ENCODE assay signal across 1 cellular context in genomic region chr1:11908139-11909021, GRCh38.
A peak's percentile ranks its signal among the peaks of the same experiment; 100 is the strongest.
TF ChIP-seq lines count a peak whose summit lies in the region.

No MANE protein-coding gene starts in this region.

TF ChIP-seq in K562, 482 proteins besides CTCF, POLR2A, EP300 and RAD21 (continued from another document and continues in another):
- peak; percentile 89 for TF ChIP-seq ARID4B (CRISPR knock-in tag; IDR thresholded peaks at IDR 0.05)
- peak; percentile 2 for TF ChIP-seq ZNF12 (CRISPR knock-in tag; IDR thresholded peaks at IDR 0.05)
- TF ChIP-seq HLTF (IDR thresholded peaks at IDR 0.05): peak; percentile 83; the same call in 1 of the 2 replicates
- TF ChIP-seq E4F1 (CRISPR knock-in tag; IDR thresholded peaks at IDR 0.05; ENCODE audit: borderline replicate concordance): peak; percentile 91
- TF ChIP-seq ZNF140 (CRISPR knock-in tag; IDR thresholded peaks at IDR 0.05): peak; percentile 74; the same call in 1 of the 2 replicates
- TF ChIP-seq SP2 (IDR thresholded peaks at IDR 0.05; ENCODE audit: extremely low read depth, low read depth, low read length, poor library complexity, severe bottlenecking): no peak
- peak; percentile 89 for TF ChIP-seq ZFX (CRISPR knock-in tag; IDR thresholded peaks at IDR 0.05)
- TF ChIP-seq PHF8 (IDR thresholded peaks at IDR 0.05; ENCODE audit: borderline replicate concordance, low read length): peak; percentile 62; the same call in 1 of the 2 replicates
- peak; percentile 66; the same call in 1 of the 2 replicates for TF ChIP-seq NR2C1 (IDR thresholded peaks at IDR 0.05)
- peak; percentile 57 for TF ChIP-seq NR2C1 (tag; IDR thresholded peaks at IDR 0.05)
- TF ChIP-seq, protein P1, sequence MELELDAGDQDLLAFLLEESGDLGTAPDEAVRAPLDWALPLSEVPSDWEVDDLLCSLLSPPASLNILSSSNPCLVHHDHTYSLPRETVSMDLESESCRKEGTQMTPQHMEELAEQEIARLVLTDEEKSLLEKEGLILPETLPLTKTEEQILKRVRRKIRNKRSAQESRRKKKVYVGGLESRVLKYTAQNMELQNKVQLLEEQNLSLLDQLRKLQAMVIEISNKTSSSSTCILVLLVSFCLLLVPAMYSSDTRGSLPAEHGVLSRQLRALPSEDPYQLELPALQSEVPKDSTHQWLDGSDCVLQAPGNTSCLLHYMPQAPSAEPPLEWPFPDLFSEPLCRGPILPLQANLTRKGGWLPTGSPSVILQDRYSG (tag; conservative IDR thresholded peaks at IDR 0.05; ENCODE audit: low read depth): no peak; the same call in 1 of the 2 replicates
- peak; percentile 100 for TF ChIP-seq HNRNPUL1 (IDR thresholded peaks at IDR 0.05; ENCODE audit: low read length)
- TF ChIP-seq GTF2E2 (tag; IDR thresholded peaks at IDR 0.05): peak; percentile 100
- TF ChIP-seq ZBTB17 (CRISPR knock-in tag; IDR thresholded peaks at IDR 0.05): peak; percentile 98
- no peak for TF ChIP-seq MCM3 (IDR thresholded peaks at IDR 0.05)
- peak; percentile 100 for TF ChIP-seq CGGBP1 (CRISPR knock-in tag; IDR thresholded peaks at IDR 0.05)
- TF ChIP-seq NR1H2 (CRISPR knock-in tag; IDR thresholded peaks at IDR 0.05): no peak
- peak; percentile 79; the same call in 1 of the 2 replicates for TF ChIP-seq XRCC5 (IDR thresholded peaks at IDR 0.05; ENCODE audit: low read depth, low read length)
- TF ChIP-seq, protein P2, sequence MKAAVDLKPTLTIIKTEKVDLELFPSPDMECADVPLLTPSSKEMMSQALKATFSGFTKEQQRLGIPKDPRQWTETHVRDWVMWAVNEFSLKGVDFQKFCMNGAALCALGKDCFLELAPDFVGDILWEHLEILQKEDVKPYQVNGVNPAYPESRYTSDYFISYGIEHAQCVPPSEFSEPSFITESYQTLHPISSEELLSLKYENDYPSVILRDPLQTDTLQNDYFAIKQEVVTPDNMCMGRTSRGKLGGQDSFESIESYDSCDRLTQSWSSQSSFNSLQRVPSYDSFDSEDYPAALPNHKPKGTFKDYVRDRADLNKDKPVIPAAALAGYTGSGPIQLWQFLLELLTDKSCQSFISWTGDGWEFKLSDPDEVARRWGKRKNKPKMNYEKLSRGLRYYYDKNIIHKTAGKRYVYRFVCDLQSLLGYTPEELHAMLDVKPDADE (conservative IDR thresholded peaks at IDR 0.05; ENCODE audit: control insufficient read depth, low read depth, low read length): peak; percentile 96
- TF ChIP-seq SMAD2 (IDR thresholded peaks at IDR 0.05; ENCODE audit: low read depth, low read length): no peak
- TF ChIP-seq TOE1 (IDR thresholded peaks at IDR 0.05; ENCODE audit: borderline replicate concordance): peak; percentile 87; the same call in 1 of the 2 replicates
- peak; percentile 87; the same call in 1 of the 2 replicates for TF ChIP-seq TOE1 (CRISPR knock-in tag; IDR thresholded peaks at IDR 0.05; ENCODE audit: borderline replicate concordance, low read depth)
- TF ChIP-seq SNIP1 (IDR thresholded peaks at IDR 0.05; ENCODE audit: low read depth): peak; percentile 71; the same call in 1 of the 2 replicates
- TF ChIP-seq, protein P3, sequence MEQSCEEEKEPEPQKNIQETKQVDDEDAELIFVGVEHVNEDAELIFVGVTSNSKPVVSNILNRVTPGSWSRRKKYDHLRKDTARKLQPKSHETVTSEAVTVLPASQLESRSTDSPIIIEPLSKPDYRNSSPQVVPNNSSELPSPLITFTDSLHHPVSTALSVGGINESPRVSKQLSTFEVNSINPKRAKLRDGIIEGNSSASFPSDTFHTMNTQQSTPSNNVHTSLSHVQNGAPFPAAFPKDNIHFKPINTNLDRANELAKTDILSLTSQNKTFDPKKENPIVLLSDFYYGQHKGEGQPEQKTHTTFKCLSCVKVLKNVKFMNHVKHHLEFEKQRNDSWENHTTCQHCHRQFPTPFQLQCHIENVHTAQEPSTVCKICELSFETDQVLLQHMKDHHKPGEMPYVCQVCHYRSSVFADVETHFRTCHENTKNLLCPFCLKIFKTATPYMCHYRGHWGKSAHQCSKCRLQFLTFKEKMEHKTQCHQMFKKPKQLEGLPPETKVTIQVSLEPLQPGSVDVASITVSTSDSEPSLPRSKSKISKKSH (CRISPR knock-in tag; IDR thresholded peaks at IDR 0.05): peak; percentile 89
- TF ChIP-seq ZNF583 (CRISPR knock-in tag; IDR thresholded peaks at IDR 0.05): peak; percentile 72
- peak; percentile 99 for TF ChIP-seq NBN (IDR thresholded peaks at IDR 0.05; ENCODE audit: low read depth)
- TF ChIP-seq ZNF512 (tag; IDR thresholded peaks at IDR 0.05): no peak
- TF ChIP-seq ETV6 (IDR thresholded peaks at IDR 0.05; ENCODE audit: borderline replicate concordance in 1 of 2, low read depth in 2 of 2, low read length in 1 of 2): peak; percentile 58 to 88; a peak in 3 of 4 replicates
- peak; percentile 77 for TF ChIP-seq ETV6 (CRISPR knock-in tag; IDR thresholded peaks at IDR 0.05; ENCODE audit: borderline replicate concordance)
- TF ChIP-seq MLX (CRISPR knock-in tag; conservative IDR thresholded peaks at IDR 0.05): peak; percentile 76 to 99; a peak in 3 of 4 replicates
- peak; percentile 99 for TF ChIP-seq HMG20B (CRISPR knock-in tag; IDR thresholded peaks at IDR 0.05)
- TF ChIP-seq, protein P4, sequence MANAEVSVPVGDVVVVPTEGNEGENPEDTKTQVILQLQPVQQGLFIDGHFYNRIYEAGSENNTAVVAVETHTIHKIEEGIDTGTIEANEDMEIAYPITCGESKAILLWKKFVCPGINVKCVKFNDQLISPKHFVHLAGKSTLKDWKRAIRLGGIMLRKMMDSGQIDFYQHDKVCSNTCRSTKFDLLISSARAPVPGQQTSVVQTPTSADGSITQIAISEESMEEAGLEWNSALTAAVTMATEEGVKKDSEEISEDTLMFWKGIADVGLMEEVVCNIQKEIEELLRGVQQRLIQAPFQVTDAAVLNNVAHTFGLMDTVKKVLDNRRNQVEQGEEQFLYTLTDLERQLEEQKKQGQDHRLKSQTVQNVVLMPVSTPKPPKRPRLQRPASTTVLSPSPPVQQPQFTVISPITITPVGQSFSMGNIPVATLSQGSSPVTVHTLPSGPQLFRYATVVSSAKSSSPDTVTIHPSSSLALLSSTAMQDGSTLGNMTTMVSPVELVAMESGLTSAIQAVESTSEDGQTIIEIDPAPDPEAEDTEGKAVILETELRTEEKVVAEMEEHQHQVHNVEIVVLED (CRISPR knock-in tag; IDR thresholded peaks at IDR 0.05): peak; percentile 7; the same call in 1 of the 2 replicates
- peak; percentile 98 for TF ChIP-seq ZBTB8A (IDR thresholded peaks at IDR 0.05; ENCODE audit: partially characterized antibody)
- peak; percentile 70; the same call in 1 of the 2 replicates for TF ChIP-seq CEBPZ (IDR thresholded peaks at IDR 0.05; ENCODE audit: borderline replicate concordance, low read depth, low read length)
- peak; percentile 70 for TF ChIP-seq ETV1 (tag; conservative IDR thresholded peaks at IDR 0.05; ENCODE audit: low read depth)
- peak; percentile 96 for TF ChIP-seq PATZ1 (CRISPR knock-in tag; IDR thresholded peaks at IDR 0.05; ENCODE audit: borderline replicate concordance)
- no peak for TF ChIP-seq SAFB (IDR thresholded peaks at IDR 0.05; ENCODE audit: borderline replicate concordance, low read depth, low read length)
- TF ChIP-seq HCFC1 (IDR thresholded peaks at IDR 0.05; ENCODE audit: low read depth, low read length): peak; percentile 78
